Comparison of ENCODE assay signal across 25 cellular contexts in genomic region chr7:155877167-155877566, GRCh38.
"Had no signal": no experiment of that assay in that cellular context is flagged by ENCODE, and none has a peak within 500 bp of the region (broad histone marks: within the 10 kb centered on the region; RNA-seq: fewer than 3 reads in every experiment).

No MANE protein-coding gene starts in this region.

- ATAC-seq: effector memory CD8-positive, alpha-beta T cell; esophagus mucosa; foreskin keratinocyte; gastrocnemius medialis; gastroesophageal sphincter; heart left ventricle; heart right ventricle had no signal

- H3K27ac ChIP-seq: colonic mucosa, coronary artery, dorsolateral prefrontal cortex, epithelial cell of prostate, esophagus muscularis mucosa, esophagus squamous epithelium, foreskin keratinocyte, gastrocnemius medialis, gastroesophageal sphincter, heart left ventricle, heart right ventricle had no signal

- DNase-seq: cortex of kidney; dermis blood vessel endothelial cell; dorsolateral prefrontal cortex; effector CD4-positive, alpha-beta T cell; effector CD8-positive, alpha-beta T cell; effector memory CD4-positive, alpha-beta T cell; effector memory CD8-positive, alpha-beta T cell; erythroblast; esophagus squamous epithelium; foreskin fibroblast; foreskin keratinocyte; foreskin melanocyte; gastrocnemius medialis; glutamatergic neuron; heart left ventricle; heart right ventricle had no signal

- FAIRE-seq: endometrium, endothelial cell of umbilical vein, frontal cortex had no signal

- H3K4me3 ChIP-seq: colonic mucosa, coronary artery, dorsolateral prefrontal cortex, esophagus muscularis mucosa, esophagus squamous epithelium, gastrocnemius medialis, gastroesophageal sphincter, heart left ventricle, heart right ventricle had no signal

- H3K36me3 ChIP-seq: colonic mucosa, esophagus muscularis mucosa, esophagus squamous epithelium, gastrocnemius medialis, gastroesophageal sphincter, heart left ventricle, heart right ventricle had no signal

- H3K4me1 ChIP-seq: colonic mucosa, esophagus muscularis mucosa, esophagus squamous epithelium, foreskin keratinocyte, gastrocnemius medialis, gastroesophageal sphincter, heart left ventricle, heart right ventricle had no signal

- H3K9me3 ChIP-seq: colonic mucosa, esophagus muscularis mucosa, esophagus squamous epithelium, gastrocnemius medialis, gastroesophageal sphincter, heart left ventricle, heart right ventricle had no signal

- H3K27me3 ChIP-seq: colonic mucosa, esophagus muscularis mucosa, foreskin keratinocyte, gastrocnemius medialis had no signal
